Comparison of ENCODE assay signal across 1 cellular context in the genomic region with DNA sequence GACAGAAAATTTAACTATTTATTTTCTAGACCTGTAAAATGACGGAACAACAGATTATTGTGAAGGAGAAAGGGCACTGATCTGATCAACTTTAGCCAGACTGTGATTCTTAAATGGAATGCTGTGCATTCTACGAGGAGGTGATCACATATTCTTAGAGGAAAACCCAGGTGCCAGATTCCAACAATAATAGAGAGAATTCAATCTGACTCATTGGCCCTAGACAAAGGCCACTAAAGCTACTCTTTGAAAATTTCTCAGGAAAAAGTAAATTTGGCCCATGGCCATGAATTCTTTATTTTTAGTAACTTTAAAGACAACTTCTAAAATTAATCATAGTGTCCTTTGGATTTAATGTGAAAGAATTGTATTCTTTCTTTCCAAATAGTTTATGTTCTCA.
TF ChIP-seq lines count a peak whose summit lies in the region.

No MANE protein-coding gene starts in this region.

TF ChIP-seq in Ishikawa, 13 proteins besides CTCF, POLR2A, EP300 and RAD21 (continued from another document):
- TF ChIP-seq, protein P1, sequence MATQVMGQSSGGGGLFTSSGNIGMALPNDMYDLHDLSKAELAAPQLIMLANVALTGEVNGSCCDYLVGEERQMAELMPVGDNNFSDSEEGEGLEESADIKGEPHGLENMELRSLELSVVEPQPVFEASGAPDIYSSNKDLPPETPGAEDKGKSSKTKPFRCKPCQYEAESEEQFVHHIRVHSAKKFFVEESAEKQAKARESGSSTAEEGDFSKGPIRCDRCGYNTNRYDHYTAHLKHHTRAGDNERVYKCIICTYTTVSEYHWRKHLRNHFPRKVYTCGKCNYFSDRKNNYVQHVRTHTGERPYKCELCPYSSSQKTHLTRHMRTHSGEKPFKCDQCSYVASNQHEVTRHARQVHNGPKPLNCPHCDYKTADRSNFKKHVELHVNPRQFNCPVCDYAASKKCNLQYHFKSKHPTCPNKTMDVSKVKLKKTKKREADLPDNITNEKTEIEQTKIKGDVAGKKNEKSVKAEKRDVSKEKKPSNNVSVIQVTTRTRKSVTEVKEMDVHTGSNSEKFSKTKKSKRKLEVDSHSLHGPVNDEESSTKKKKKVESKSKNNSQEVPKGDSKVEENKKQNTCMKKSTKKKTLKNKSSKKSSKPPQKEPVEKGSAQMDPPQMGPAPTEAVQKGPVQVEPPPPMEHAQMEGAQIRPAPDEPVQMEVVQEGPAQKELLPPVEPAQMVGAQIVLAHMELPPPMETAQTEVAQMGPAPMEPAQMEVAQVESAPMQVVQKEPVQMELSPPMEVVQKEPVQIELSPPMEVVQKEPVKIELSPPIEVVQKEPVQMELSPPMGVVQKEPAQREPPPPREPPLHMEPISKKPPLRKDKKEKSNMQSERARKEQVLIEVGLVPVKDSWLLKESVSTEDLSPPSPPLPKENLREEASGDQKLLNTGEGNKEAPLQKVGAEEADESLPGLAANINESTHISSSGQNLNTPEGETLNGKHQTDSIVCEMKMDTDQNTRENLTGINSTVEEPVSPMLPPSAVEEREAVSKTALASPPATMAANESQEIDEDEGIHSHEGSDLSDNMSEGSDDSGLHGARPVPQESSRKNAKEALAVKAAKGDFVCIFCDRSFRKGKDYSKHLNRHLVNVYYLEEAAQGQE (IDR thresholded peaks at IDR 0.05; ENCODE audit: low read depth) = no peak
- no peak for TF ChIP-seq CREB1 (IDR thresholded peaks at IDR 0.05; ENCODE audit: low read depth)
- TF ChIP-seq, protein P2, sequence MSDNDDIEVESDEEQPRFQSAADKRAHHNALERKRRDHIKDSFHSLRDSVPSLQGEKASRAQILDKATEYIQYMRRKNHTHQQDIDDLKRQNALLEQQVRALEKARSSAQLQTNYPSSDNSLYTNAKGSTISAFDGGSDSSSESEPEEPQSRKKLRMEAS (IDR thresholded peaks at IDR 0.05) = no peak
- TF ChIP-seq TEAD4 (IDR thresholded peaks at IDR 0.05) = peak; percentile 16; the same call in 1 of the 2 replicates
- no peak for TF ChIP-seq YY1 (IDR thresholded peaks at IDR 0.05; ENCODE audit: low read depth)
- TF ChIP-seq TCF12 (IDR thresholded peaks at IDR 0.05; ENCODE audit: low read depth) = no peak
- no peak; the same call in 1 of the 2 replicates for TF ChIP-seq NFIC (IDR thresholded peaks at IDR 0.05)
- TF ChIP-seq, protein P3, sequence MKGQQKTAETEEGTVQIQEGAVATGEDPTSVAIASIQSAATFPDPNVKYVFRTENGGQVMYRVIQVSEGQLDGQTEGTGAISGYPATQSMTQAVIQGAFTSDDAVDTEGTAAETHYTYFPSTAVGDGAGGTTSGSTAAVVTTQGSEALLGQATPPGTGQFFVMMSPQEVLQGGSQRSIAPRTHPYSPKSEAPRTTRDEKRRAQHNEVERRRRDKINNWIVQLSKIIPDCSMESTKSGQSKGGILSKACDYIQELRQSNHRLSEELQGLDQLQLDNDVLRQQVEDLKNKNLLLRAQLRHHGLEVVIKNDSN (IDR thresholded peaks at IDR 0.05) = no peak
